Comparison of ENCODE assay signal across 17 cellular contexts in genomic region chr4:6345866-6346265, GRCh38.
A peak's percentile ranks its signal among the peaks of the same experiment; 100 is the strongest.
DNase-seq lines count a peak whose midpoint lies in the region; ATAC-seq, FAIRE-seq and TF ChIP-seq lines count a peak whose summit lies in the region.
"Had no signal": no experiment of that assay in that cellular context is flagged by ENCODE, and none has a peak within 500 bp of the region (broad histone marks: within the 10 kb centered on the region; RNA-seq: fewer than 3 reads in every experiment).

No MANE protein-coding gene starts in this region.

- peaks cover 18% of the 10 kb centered on the region for H3F3A ChIP-seq in PC-9 (ENCODE audit: insufficient read depth, low read depth)

- H3K27me3 Mint-ChIP-seq in activated naive CD8-positive, alpha-beta T cell treated with anti-CD3 and anti-CD28 coated beads, Interleukin-2, amount 50 U/mL, for 24 hours: peaks cover 3% of the 10 kb centered on the region
- H3K27me3 Mint-ChIP-seq in activated naive CD8-positive, alpha-beta T cell treated with anti-CD3 and anti-CD28 coated beads for 36 hours: peaks cover 8% of the 10 kb centered on the region

- TF ChIP-seq CTCF in dorsolateral prefrontal cortex (IDR thresholded peaks at IDR 0.05 in 54 of 56, conservative IDR thresholded peaks at IDR 0.05 in 2 of 56; ENCODE audit: low read depth in 1 of 56, partially characterized antibody in 56 of 56): no peak
- no peak for TF ChIP-seq CTCF in brain microvascular endothelial cell (IDR thresholded peaks at IDR 0.05; ENCODE audit: low read depth, low read length, missing control alignments)
- no peak for TF ChIP-seq CTCF in PC-9 (conservative IDR thresholded peaks at IDR 0.05)

- no peak overlapping the region for H3K27ac Mint-ChIP-seq in activated naive CD8-positive, alpha-beta T cell treated with anti-CD3 and anti-CD28 coated beads, Interleukin-2, amount 50 U/mL, for 24 hours
- H3K27ac Mint-ChIP-seq in activated naive CD8-positive, alpha-beta T cell treated with anti-CD3 and anti-CD28 coated beads for 36 hours: no peak overlapping the region

- peak; percentile 22 for ATAC-seq in activated naive CD8-positive, alpha-beta T cell treated with anti-CD3 and anti-CD28 coated beads, Interleukin-2, amount 50 U/mL, for 24 hours
- ATAC-seq: GM12878, HCT116 had no signal

- no peaks in the 10 kb centered on the region for H3K9me3 Mint-ChIP-seq in activated naive CD8-positive, alpha-beta T cell treated with anti-CD3 and anti-CD28 coated beads, Interleukin-2, amount 50 U/mL, for 24 hours
- no peaks in the 10 kb centered on the region for H3K9me3 Mint-ChIP-seq in activated naive CD8-positive, alpha-beta T cell treated with anti-CD3 and anti-CD28 coated beads for 36 hours

- H3K27me3 ChIP-seq in BLaER1 treated with 17β-estradiol and CSF1 and Interleukin-3, amounts not matched to agents 10 nM and 100 nM: peaks cover 0 to 2% (median 0%) of the 10 kb centered on the region in 11 experiments; a peak in 2 of 22 replicates
- H3K27me3 ChIP-seq in dorsolateral prefrontal cortex: no peaks in the 10 kb centered on the region
- H3K27me3 ChIP-seq in brain microvascular endothelial cell (replicated peaks): no peaks in the 10 kb centered on the region
- no peaks in the 10 kb centered on the region for H3K27me3 ChIP-seq in PC-9 (ENCODE audit: insufficient read depth, low read depth)

- peaks cover 26 to 64% (median 55%) of the 10 kb centered on the region in 10 experiments for H3K4me1 ChIP-seq in BLaER1 treated with 17β-estradiol and CSF1 and Interleukin-3, amounts not matched to agents 10 nM and 100 nM
- peaks cover 18% of the 10 kb centered on the region for H3K4me1 ChIP-seq in PC-9 (replicated peaks; ENCODE audit: insufficient read depth)

- DNase-seq in activated naive CD8-positive, alpha-beta T cell treated with anti-CD3 and anti-CD28 coated beads, Interleukin-2, amount 50 U/mL, for 24 hours: no peak
- no peak for DNase-seq in activated naive CD8-positive, alpha-beta T cell treated with anti-CD3 and anti-CD28 coated beads for 36 hours
- DNase-seq in dorsolateral prefrontal cortex (no peak), posterior vena cava (ENCODE audit: low spot score) (peak; percentile 74), H54 (ENCODE audit: insufficient read length, low spot score) (no peak), brain microvascular endothelial cell (no peak), PC-9 (no peak)
- DNase-seq: 8988T; AML-193; C1 segment of cervical spinal cord; CD4-positive, alpha-beta memory T cell; DMS79 had no signal

- CTCF ChIA-PET in PC-9 (lab: Charles Lee): no interaction called here

- H3K4me3 ChIP-seq in BLaER1 treated with 17β-estradiol and CSF1 and Interleukin-3, amounts not matched to agents 10 nM and 100 nM: no peak overlapping the region
- H3K4me3 ChIP-seq in dorsolateral prefrontal cortex: no peak overlapping the region
- H3K4me3 ChIP-seq in brain microvascular endothelial cell (ENCODE audit: low read depth, low read length): no peak overlapping the region
- H3K4me3 ChIP-seq in PC-9: no peak overlapping the region
- H3K4me3 ChIP-seq: GM12878 had no signal

- H4K20me1 ChIP-seq in BLaER1 treated with 17β-estradiol and CSF1 and Interleukin-3, amounts not matched to agents 10 nM and 100 nM: no peaks in the 10 kb centered on the region; a peak in 1 of 22 replicates
- no peaks in the 10 kb centered on the region for H4K20me1 ChIP-seq in PC-9 (ENCODE audit: insufficient read depth)

- no peak for TF ChIP-seq POLR2A in H54 (IDR thresholded peaks at IDR 0.05; ENCODE audit: low read depth, low read length)

- H3K4me2 ChIP-seq in BLaER1 treated with 17β-estradiol and CSF1 and Interleukin-3, amounts not matched to agents 10 nM and 100 nM: peak overlapping the region in 7 of 11 experiments; percentile 36 to 66 (median 52); a peak in 12 of 22 replicates
- no peak overlapping the region for H3K4me2 ChIP-seq in PC-9

- no peak for FAIRE-seq in H54 (lab: Jason Lieb, UNC)
- FAIRE-seq: GM12878, GM18507, HTR-8/SVneo had no signal

- H3K36me3 ChIP-seq in BLaER1 treated with 17β-estradiol and CSF1 and Interleukin-3, amounts not matched to agents 10 nM and 100 nM: no peaks in the 10 kb centered on the region
- H3K36me3 ChIP-seq in brain microvascular endothelial cell (replicated peaks) (no peaks in the 10 kb centered on the region), PC-9 (ENCODE audit: low read depth) (no peaks in the 10 kb centered on the region)

- intact Hi-C loops in dorsolateral prefrontal cortex (cut with DNase I) (no loop called here), posterior vena cava (cut with DNase I) (no loop called here), PC-9 (cut with micrococcal nuclease; ENCODE audit: unreplicated experiment) (no loop called here)

- H3K27ac ChIP-seq in BLaER1 treated with 17β-estradiol and CSF1 and Interleukin-3, amounts not matched to agents 10 nM and 100 nM: no peak overlapping the region
- peak overlapping the region in 50 of 59 donors; percentile 1 to 92 (median 70) for H3K27ac ChIP-seq in dorsolateral prefrontal cortex
- no peak overlapping the region for H3K27ac ChIP-seq in brain microvascular endothelial cell
- H3K27ac ChIP-seq in PC-9: no peak overlapping the region

- no peak overlapping the region for H2AFZ ChIP-seq in PC-9

- in situ Hi-C loops in brain microvascular endothelial cell (cut with HindIII; ENCODE audit: low pct_ligation_motif_present, low sequenced_read_pairs): no loop called here

- POLR2A ChIA-PET in PC-9 (lab: Charles Lee; ENCODE audit: unreplicated experiment): no interaction called here

- H3K9me2 ChIP-seq in PC-9 (ENCODE audit: insufficient read depth): no peaks in the 10 kb centered on the region

- no peaks in the 10 kb centered on the region for H3K4me1 Mint-ChIP-seq in activated naive CD8-positive, alpha-beta T cell treated with anti-CD3 and anti-CD28 coated beads, Interleukin-2, amount 50 U/mL, for 24 hours
- no peaks in the 10 kb centered on the region for H3K4me1 Mint-ChIP-seq in activated naive CD8-positive, alpha-beta T cell treated with anti-CD3 and anti-CD28 coated beads for 36 hours

- H3K36me3 Mint-ChIP-seq in activated naive CD8-positive, alpha-beta T cell treated with anti-CD3 and anti-CD28 coated beads, Interleukin-2, amount 50 U/mL, for 24 hours (ENCODE audit: low read depth): no peaks in the 10 kb centered on the region
- H3K36me3 Mint-ChIP-seq in activated naive CD8-positive, alpha-beta T cell treated with anti-CD3 and anti-CD28 coated beads for 36 hours: no peaks in the 10 kb centered on the region
- H3K36me3 Mint-ChIP-seq: CD4-positive, alpha-beta memory T cell had no signal

- no peak overlapping the region for H3K4me3 Mint-ChIP-seq in activated naive CD8-positive, alpha-beta T cell treated with anti-CD3 and anti-CD28 coated beads, Interleukin-2, amount 50 U/mL, for 24 hours
- H3K4me3 Mint-ChIP-seq in activated naive CD8-positive, alpha-beta T cell treated with anti-CD3 and anti-CD28 coated beads for 36 hours: no peak overlapping the region
- H3K4me3 Mint-ChIP-seq: CD4-positive, alpha-beta memory T cell had no signal

- H3K9me3 ChIP-seq in BLaER1 treated with 17β-estradiol and CSF1 and Interleukin-3, amounts not matched to agents 10 nM and 100 nM (replicated peaks in 1 of 11): peaks cover 14 to 22% (median 17%) of the 10 kb centered on the region in 11 experiments
- H3K9me3 ChIP-seq in PC-9 (ENCODE audit: insufficient read depth, low read depth): no peaks in the 10 kb centered on the region

- H3K9ac ChIP-seq in BLaER1 treated with 17β-estradiol and CSF1 and Interleukin-3, amounts not matched to agents 10 nM and 100 nM: no peak overlapping the region

- no peaks in the 10 kb centered on the region for H3K79me2 ChIP-seq in PC-9 (ENCODE audit: low read depth)

- no TSS peak for BruUV-seq in PC-9 (replicated peaks; lab: Mats Ljungman, UMichigan)

Comparison
In these comparisons a context has a peak if more than half of its experiments do, and no peak if none do; other contexts are left out.
1. H3K27ac ChIP-seq: peak in dorsolateral prefrontal cortex (50 of 59); none in BLaER1 treated with 17β-estradiol and CSF1 and Interleukin-3, amounts not matched to agents 10 nM and 100 nM (0 of 11), brain microvascular endothelial cell (single experiment) and PC-9 (single experiment).